ENCODE assay signal across 8 cellular contexts in the genomic region with DNA sequence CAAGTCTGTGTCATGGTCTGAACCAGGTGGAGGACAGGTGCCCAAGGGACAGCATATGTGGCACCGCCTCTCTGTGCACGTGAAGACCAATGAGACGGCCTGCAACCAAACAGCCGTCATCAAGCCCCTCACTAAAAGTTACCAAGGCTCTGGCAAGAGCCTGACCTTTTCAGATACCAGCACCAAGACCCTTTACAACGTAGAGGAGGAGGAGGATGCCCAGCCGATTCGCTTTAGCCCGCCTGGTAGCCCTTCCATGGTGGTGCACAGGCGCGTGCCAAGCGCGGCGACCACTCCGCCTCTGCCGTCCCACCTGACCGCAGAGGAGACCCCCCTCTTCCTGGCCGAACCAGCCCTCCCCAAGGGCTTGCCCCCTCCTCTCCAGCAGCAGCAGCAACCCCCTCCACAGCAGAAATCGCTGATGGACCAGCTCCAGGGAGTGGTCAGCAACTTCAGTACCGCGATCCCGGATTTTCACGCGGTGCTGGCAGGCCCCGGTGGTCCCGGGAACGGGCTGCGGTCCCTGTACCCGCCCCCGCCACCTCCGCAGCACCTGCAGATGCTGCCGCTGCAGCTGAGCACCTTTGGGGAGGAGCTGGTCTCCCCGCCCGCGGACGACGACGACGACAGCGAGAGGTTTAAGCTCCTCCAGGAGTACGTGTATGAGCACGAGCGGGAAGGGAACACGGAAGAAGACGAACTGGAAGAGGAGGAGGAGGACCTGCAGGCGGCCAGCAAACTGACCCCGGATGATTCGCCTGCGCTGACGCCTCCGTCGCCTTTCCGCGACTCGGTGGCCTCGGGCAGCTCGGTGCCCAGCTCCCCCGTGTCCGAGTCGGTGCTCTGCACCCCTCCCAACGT.
DNase-seq lines count a peak whose midpoint lies in the region; ATAC-seq and TF ChIP-seq lines count a peak whose summit lies in the region.
"Had no signal": no experiment of that assay in that cellular context is flagged by ENCODE, and none has a peak within 500 bp of the region (broad histone marks: within the 10 kb centered on the region; RNA-seq: fewer than 3 reads in every experiment).

No MANE protein-coding gene starts in this region.

- H3K36me3 ChIP-seq in mucosa of descending colon (ENCODE audit: low read depth) = no peaks in the 10 kb centered on the region
- H3K36me3 ChIP-seq in transverse colon = no peaks in the 10 kb centered on the region

- TF ChIP-seq POLR2A in transverse colon (IDR thresholded peaks at IDR 0.05) = no peak

- ATAC-seq in activated T-helper 17 cell treated with anti-CD3 and anti-CD28 coated beads, Interleukin-2, amount 50 U/mL, for 72 hours (replicated peaks) = peak; percentile 5
- ATAC-seq in mucosa of descending colon (peak; percentile 20), HG02884 (IDR thresholded peaks at IDR 0.05; ENCODE audit: unreplicated experiment) (no peak)

- intact Hi-C loops in mucosa of descending colon (cut with DNase I, micrococcal nuclease) = no loop called here
- intact Hi-C loops in transverse colon (cut with DNase I; ENCODE audit: low total_unique reads) = no loop called here

- H3K27ac Mint-ChIP-seq in activated T-helper 17 cell treated with anti-CD3 and anti-CD28 coated beads, Interleukin-2, amount 50 U/mL, for 72 hours = no peak overlapping the region

- H3K4me3 ChIP-seq in fibroblast of mammary gland (ENCODE audit: control insufficient read depth, low read depth, low read length) = peak overlapping the region; percentile 27
- no peak overlapping the region for H3K4me3 ChIP-seq in mucosa of descending colon
- peak overlapping the region in 3 of 4 donors; percentile 21 to 43 (median 21) for H3K4me3 ChIP-seq in transverse colon

- no peaks in the 10 kb centered on the region for H3K9me3 ChIP-seq in mucosa of descending colon
- no peaks in the 10 kb centered on the region for H3K9me3 ChIP-seq in transverse colon

- no peaks in the 10 kb centered on the region for H3K9me3 Mint-ChIP-seq in activated T-helper 17 cell treated with anti-CD3 and anti-CD28 coated beads, Interleukin-2, amount 50 U/mL, for 72 hours

- in situ Hi-C loops in transverse colon (cut with MboI; ENCODE audit: low pct_ligation_motif_present in 1 of 4, low pct_unique_long_range_greater_than_20kb in 1 of 4, low sequenced_read_pairs in 3 of 4) = no loop called here

- WGBS in transverse colon (ENCODE audit: low coverage in 1 of 2), 2 donors = 44% methylated on average over 45 of the region's 60 CpGs; no CpG with 5 or more reads in 1 of the 2 donors

- peaks cover 36% of the 10 kb centered on the region for H3K27me3 Mint-ChIP-seq in activated T-helper 17 cell treated with anti-CD3 and anti-CD28 coated beads, Interleukin-2, amount 50 U/mL, for 72 hours

- H3K4me1 Mint-ChIP-seq in activated T-helper 17 cell treated with anti-CD3 and anti-CD28 coated beads, Interleukin-2, amount 50 U/mL, for 72 hours = no peaks in the 10 kb centered on the region

- TF ChIP-seq EP300 in transverse colon (IDR thresholded peaks at IDR 0.05; ENCODE audit: low read depth) = no peak

- DNase-seq in fibroblast of mammary gland (ENCODE audit: low read depth) (peak; percentile 11), mucosa of descending colon (peak in 2 of 3 donors; percentile 17 to 27), transverse colon (no peak), NOMO-1 treated with dmso at 0.1 percent for 144 hours (lab: John Stamatoyannopoulos, UW; ENCODE audit: unreplicated experiment) (no peak), NK-92 (lab: John Stamatoyannopoulos, UW; ENCODE audit: unreplicated experiment) (no peak)
- DNase-seq: activated CD8-positive, alpha-beta memory T cell treated with anti-CD3 and anti-CD28 coated beads, Interleukin-2, amount 50 U/mL, for 48 hours had no signal

- H3K27me3 ChIP-seq in transverse colon = peaks cover 7% of the 10 kb centered on the region

- no peak overlapping the region for H3K27ac ChIP-seq in transverse colon

- TF ChIP-seq CTCF in fibroblast of mammary gland (conservative IDR thresholded peaks at IDR 0.05; ENCODE audit: control insufficient read depth, insufficient read depth, low read depth, low read length) (no peak), mucosa of descending colon (IDR thresholded peaks at IDR 0.05) (no peak), transverse colon (IDR thresholded peaks at IDR 0.05) (no peak)

- H3K4me1 ChIP-seq in mucosa of descending colon (ENCODE audit: low read depth) (peaks cover 6% of the 10 kb centered on the region), transverse colon (peaks cover 0 to 7% (median 3%) of the 10 kb centered on the region in 4 donors)

- no peaks in the 10 kb centered on the region for H3K36me3 Mint-ChIP-seq in activated T-helper 17 cell treated with anti-CD3 and anti-CD28 coated beads, Interleukin-2, amount 50 U/mL, for 72 hours (ENCODE audit: low read depth)

- H3K4me3 Mint-ChIP-seq in activated T-helper 17 cell treated with anti-CD3 and anti-CD28 coated beads, Interleukin-2, amount 50 U/mL, for 72 hours = no peak overlapping the region

Comparison
In these comparisons a context has a peak if more than half of its experiments do, and no peak if none do; other contexts are left out.
1. DNase-seq: peak in fibroblast of mammary gland (single experiment) and mucosa of descending colon (2 of 3); none in transverse colon (single experiment), NOMO-1 treated with dmso at 0.1 percent for 144 hours (single experiment) and NK-92 (single experiment).